ENCODE assay signal across 2 cellular contexts in genomic region chr1:77825356-77825709, GRCh38.
TF ChIP-seq lines count a peak whose summit lies in the region.

No MANE protein-coding gene starts in this region.

TF ChIP-seq in H1, 55 proteins besides CTCF, POLR2A, EP300 and RAD21:
- TF ChIP-seq TEAD4 (IDR thresholded peaks at IDR 0.05; ENCODE audit: low read depth, low read length): no peak
- no peak for TF ChIP-seq MAX (IDR thresholded peaks at IDR 0.05)
- TF ChIP-seq KDM5A (IDR thresholded peaks at IDR 0.05; ENCODE audit: low read length): no peak
- TF ChIP-seq CTBP2 (IDR thresholded peaks at IDR 0.05; ENCODE audit: borderline replicate concordance, insufficient read depth, insufficient read length, low read length): no peak
- no peak for TF ChIP-seq NANOG (IDR thresholded peaks at IDR 0.05; ENCODE audit: insufficient read depth, low read depth, low read length, poor library complexity, severe bottlenecking)
- TF ChIP-seq HDAC6 (IDR thresholded peaks at IDR 0.05; ENCODE audit: low read depth, low read length): no peak
- no peak for TF ChIP-seq TCF12 (IDR thresholded peaks at IDR 0.05; ENCODE audit: low read depth, low read length)

TF ChIP-seq in neural cell, 6 proteins besides CTCF, POLR2A, EP300 and RAD21:
- peak; percentile 59 for TF ChIP-seq SMC3 (conservative IDR thresholded peaks at IDR 0.05; ENCODE audit: poor library complexity)
- TF ChIP-seq POLR2AphosphoS5 (IDR thresholded peaks at IDR 0.05): no peak
